In genomic region chr1:98737835-98738234, GRCh38 we compare ENCODE assay signal across 11 cellular contexts.
"Had no signal": no experiment of that assay in that cellular context is flagged by ENCODE, and none has a peak within 500 bp of the region (broad histone marks: within the 10 kb centered on the region; RNA-seq: fewer than 3 reads in every experiment).

No MANE protein-coding gene starts in this region.

- H3K36me3 ChIP-seq: HAP-1 had no signal

- H3K4me3 ChIP-seq: GM23248, GM23338, HAP-1 had no signal

- DNase-seq: GM23248, GOT3, H7, H9, HCEC 1CT, HFFc6 had no signal

- H2AFZ ChIP-seq: GM23248, GM23338 had no signal

- H3K27ac ChIP-seq: GM23248 had no signal

- ATAC-seq: GM23338, HCT116 had no signal

- H3K4me2 ChIP-seq: GM23338 had no signal

- FAIRE-seq: H1, H54 had no signal

- H3K9me3 ChIP-seq: HAP-1 had no signal

- H3K9ac ChIP-seq: GM23248 had no signal
